In the genomic region with DNA sequence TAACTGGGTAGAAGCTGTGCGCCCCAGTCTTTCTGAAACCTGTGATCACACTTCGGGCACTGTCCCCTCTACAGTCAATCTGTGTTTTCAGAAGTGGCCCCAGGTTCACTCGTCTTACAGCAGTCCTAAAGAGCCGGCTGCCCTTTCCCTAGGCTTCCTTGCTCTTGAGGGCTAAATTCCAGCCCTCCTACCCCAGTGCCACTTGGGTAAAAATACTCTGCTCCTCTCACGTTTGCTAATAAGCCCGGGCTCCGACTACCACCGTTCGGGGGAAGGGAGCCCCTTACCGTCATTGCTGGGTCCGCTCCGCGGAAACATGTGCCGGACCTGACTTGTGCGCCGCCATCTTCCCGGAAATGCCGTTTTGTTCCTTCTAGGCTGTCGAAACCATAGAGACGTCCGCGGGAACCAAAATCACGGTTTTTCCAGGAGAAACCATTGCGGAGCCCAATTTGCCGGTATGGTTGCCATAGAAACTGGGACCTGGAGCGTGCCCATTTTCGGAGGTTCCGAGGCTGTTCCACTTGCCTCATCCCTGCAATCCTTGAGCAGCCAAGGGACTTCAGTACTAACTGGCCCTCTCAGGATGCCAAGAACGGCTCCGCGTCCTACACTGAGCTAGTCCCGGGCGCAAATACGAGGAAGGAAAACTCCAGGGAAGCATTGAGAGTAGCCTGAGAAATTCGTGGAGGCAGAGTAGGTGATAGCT, we compare ENCODE assay signal across 8 cellular contexts. TPM values are rescaled to one million over a fixed set of nuclear protein-coding genes. Genes with fewer than 3 reads are reported as not detected.
DNase-seq lines count a peak whose midpoint lies in the region; ATAC-seq and TF ChIP-seq lines count a peak whose summit lies in the region.

A gene (minus strand): TSS at position 358 of the 709 bp plus-strand sequence.

- H3K4me3 Mint-ChIP-seq in activated CD4-positive, alpha-beta T cell treated with anti-CD3 and anti-CD28 coated beads for 36 hours: peak within 1 kb of the TSS; percentile 97

- H3K9me3 Mint-ChIP-seq in activated CD4-positive, alpha-beta T cell treated with anti-CD3 and anti-CD28 coated beads for 36 hours (ENCODE audit: low read depth): no peaks in the 10 kb centered on the region

- intact Hi-C loops in activated CD4-positive, alpha-beta T cell treated with anti-CD3 and anti-CD28 coated beads for 36 hours (cut with DNase I, micrococcal nuclease): loop anchor here (1.0 to 10.0 kb wide), 9 partner anchors 9 to 534 kb away; a partner anchor contains a TSS

- ATAC-seq in HG03135 (IDR thresholded peaks at IDR 0.05; ENCODE audit: unreplicated experiment): peak; percentile 48
- peak; percentile 76 for ATAC-seq in activated CD4-positive, alpha-beta T cell treated with anti-CD3 and anti-CD28 coated beads for 36 hours

- peak within 1 kb of the TSS; percentile 99 for H3K27ac Mint-ChIP-seq in activated CD4-positive, alpha-beta T cell treated with anti-CD3 and anti-CD28 coated beads for 36 hours

- no peak for TF ChIP-seq CTCF in choroid plexus epithelial cell (conservative IDR thresholded peaks at IDR 0.05; ENCODE audit: low read depth, low read length)

- peak; percentile 84 for DNase-seq in GM04504 (ENCODE audit: low read depth)
- DNase-seq in NCI-H510A treated with DMSO at 0.1 percent for 48 hours (lab: John Stamatoyannopoulos, UW): peak; percentile 91
- peak; percentile 89 for DNase-seq in activated CD4-positive, alpha-beta T cell treated with anti-CD3 and anti-CD28 coated beads for 36 hours
- DNase-seq in choroid plexus epithelial cell (ENCODE audit: low read depth): peak; percentile 93
- peak; percentile 88 for DNase-seq in kidney tubule cell (ENCODE audit: low spot score)
- DNase-seq in stimulated activated CD4-positive, alpha-beta T cell treated with anti-CD3 and anti-CD28 coated beads, Interleukin-15, amount 100 ng/mL, for 48 hours (ENCODE audit: low read depth in 2 of 2): peak; percentile 58 to 63
- no peak for DNase-seq in GM19240 (ENCODE audit: insufficient read length, low spot score)

- H3K4me1 Mint-ChIP-seq in activated CD4-positive, alpha-beta T cell treated with anti-CD3 and anti-CD28 coated beads for 36 hours: peaks cover 45% of the 10 kb centered on the region

- H3K27me3 Mint-ChIP-seq in activated CD4-positive, alpha-beta T cell treated with anti-CD3 and anti-CD28 coated beads for 36 hours: no peaks in the 10 kb centered on the region

- peak within 1 kb of the TSS; percentile 87 for H3K4me3 ChIP-seq in choroid plexus epithelial cell (ENCODE audit: low read depth, low read length)

- CTCF ChIA-PET in activated CD4-positive, alpha-beta T cell treated with anti-CD3 and anti-CD28 coated beads for 36 hours (lab: Charles Lee): interaction anchor here (0.8 to 3.6 kb wide), 9 partner anchors 9 to 216 kb away, joined by 3 to 19 read pairs (median 4); a partner anchor contains a TSS

- POLR2A ChIA-PET in activated CD4-positive, alpha-beta T cell treated with anti-CD3 and anti-CD28 coated beads for 36 hours (lab: Charles Lee): interaction anchor here (0.6 to 1.0 kb wide), 3 partner anchors 10 to 100 kb away, joined by 3 to 8 read pairs (median 5); a partner anchor contains a TSS

- H3K36me3 Mint-ChIP-seq in activated CD4-positive, alpha-beta T cell treated with anti-CD3 and anti-CD28 coated beads for 36 hours (ENCODE audit: low read depth): peaks cover 39% of the 10 kb centered on the region

RNA-seq across cellular contexts. Expression of the gene that starts here (rescaled TPM):
- 10 to 100 TPM; 38.5 to 48.7 TPM for total RNA-seq in activated CD4-positive, alpha-beta T cell treated with anti-CD3 and anti-CD28 coated beads for 36 hours
